ENCODE assay signal across 8 cellular contexts in genomic region chr11:67382481-67383136, GRCh38. TPM values are rescaled to one million over a fixed set of nuclear protein-coding genes. Genes with fewer than 3 reads are reported as not detected.
DNase-seq lines count a peak whose midpoint lies in the region; ATAC-seq and TF ChIP-seq lines count a peak whose summit lies in the region.

No MANE protein-coding gene starts in this region.

- no peak overlapping the region for H3K4me3 ChIP-seq in IMR-90 (ENCODE audit: insufficient read depth, low read depth, low read length)
- H3K4me3 ChIP-seq in neutrophil (ENCODE audit: low read depth in 1 of 2, low read length in 1 of 2) = peak overlapping the region in 1 of 2 experiments; percentile 10
- H3K4me3 ChIP-seq in suprapubic skin = no peak overlapping the region

- no peak overlapping the region for H3K14ac ChIP-seq in IMR-90 (replicated peaks; ENCODE audit: low read depth, low read length)

- dilution Hi-C loops in IMR-90 (cut with HindIII; ENCODE audit: low sequenced_read_pairs, unreplicated experiment) = no loop called here

- no peak overlapping the region for H3K18ac ChIP-seq in IMR-90 (ENCODE audit: low read depth, low read length)

- H2AK9ac ChIP-seq in IMR-90 (replicated peaks; ENCODE audit: low read depth, low read length, poor library complexity) = peak overlapping the region; percentile 53

- no TSS peak for BruUV-seq in IMR-90 (replicated peaks; lab: Mats Ljungman, UMichigan)

- 0 out of 4 replicates have a peak, but pooled peaks cover 0 to 4% of the 10 kb centered on the region in 2 experiments for H3K79me1 ChIP-seq in IMR-90 (ENCODE audit: low read depth in 1 of 2, low read length in 2 of 2)

- H3K9me1 ChIP-seq in IMR-90 (ENCODE audit: insufficient read depth, low read length) = peaks cover 8% of the 10 kb centered on the region

- POLR2A ChIA-PET in IMR-90 (lab: Charles Lee; ENCODE audit: unreplicated experiment) = interaction anchor here (0.6 kb wide), 1 partner anchor 31 kb away, joined by 4 read pairs; no protein-coding TSS in a partner anchor

- H3K4me1 ChIP-seq in IMR-90 (ENCODE audit: control insufficient read depth, insufficient read depth, low read length) = peaks cover 20% of the 10 kb centered on the region
- peaks cover 41% of the 10 kb centered on the region in 2 experiments for H3K4me1 ChIP-seq in neutrophil (ENCODE audit: control insufficient read depth in 1 of 2, insufficient read depth in 1 of 2, low read depth in 1 of 2, low read length in 1 of 2)
- H3K4me1 ChIP-seq in suprapubic skin = peaks cover 39% of the 10 kb centered on the region

- H3K36me3 Mint-ChIP-seq in activated T-helper 1 cell treated with anti-CD3 and anti-CD28 coated beads, Interleukin-12 subunit alpha, Interleukin-12 subunit beta, Interleukin-2, Interleukin-4 antibody, amounts not matched to agents 30 ng/mL and 10 ng/mL and 1 ng/mL, durations not matched to agents 14 hours and 24 hours and 36 hours (ENCODE audit: low read depth) = peaks cover 2% of the 10 kb centered on the region

- H2AFZ ChIP-seq in IMR-90 (replicated peaks; ENCODE audit: low read length, poor library complexity) = peak overlapping the region; percentile 89

- intact Hi-C loops in IMR-90 (cut with micrococcal nuclease) = loop anchor here (1.0 to 2.0 kb wide), 4 partner anchors 25 to 120 kb away; no protein-coding TSS in a partner anchor
- intact Hi-C loops in activated T-helper 1 cell treated with anti-CD3 and anti-CD28 coated beads, Interleukin-12 subunit alpha, Interleukin-12 subunit beta, Interleukin-2, Interleukin-4 antibody, amounts not matched to agents 30 ng/mL and 10 ng/mL and 1 ng/mL, durations not matched to agents 14 hours and 24 hours and 36 hours (cut with micrococcal nuclease) = loop anchor here (1.0 kb wide), 6 partner anchors 9 to 301 kb away; partner anchors contain the start of genes CLCF1 and RAD9A

- peak overlapping the region in 1 of 2 experiments; percentile 61; a peak in 1 of 4 replicates for H4K8ac ChIP-seq in IMR-90 (ENCODE audit: low read depth in 2 of 2, low read length in 2 of 2)

- in situ Hi-C loops in IMR-90 (cut with MboI; ENCODE audit: low sequenced_read_pairs) = loop anchor here (5.0 kb wide), 1 partner anchor 120 kb away; no protein-coding TSS in a partner anchor

- H2BK120ac ChIP-seq in IMR-90 (ENCODE audit: low read depth, low read length) = no peak overlapping the region; the same call in 1 of the 2 replicates

- H3K27me3 Mint-ChIP-seq in activated T-helper 1 cell treated with anti-CD3 and anti-CD28 coated beads, Interleukin-12 subunit alpha, Interleukin-12 subunit beta, Interleukin-2, Interleukin-4 antibody, amounts not matched to agents 30 ng/mL and 10 ng/mL and 1 ng/mL, durations not matched to agents 14 hours and 24 hours and 36 hours (ENCODE audit: insufficient read depth) = peaks cover 38% of the 10 kb centered on the region

- H3K9ac ChIP-seq in IMR-90 (ENCODE audit: low read depth, low read length) = no peak overlapping the region

- no peak overlapping the region for H3K23ac ChIP-seq in IMR-90 (ENCODE audit: low read depth, low read length)

- H3K9me3 ChIP-seq in IMR-90 (ENCODE audit: control insufficient read depth, insufficient read depth, low read length) (no peaks in the 10 kb centered on the region), neutrophil (no peaks in the 10 kb centered on the region), suprapubic skin (no peaks in the 10 kb centered on the region)

- no peaks in the 10 kb centered on the region for H3K36me3 ChIP-seq in IMR-90 (ENCODE audit: control insufficient read depth, insufficient read depth, low read length)
- H3K36me3 ChIP-seq in neutrophil = no peaks in the 10 kb centered on the region
- H3K36me3 ChIP-seq in suprapubic skin = no peaks in the 10 kb centered on the region

- TF ChIP-seq POLR2A in IMR-90 (IDR thresholded peaks at IDR 0.05; ENCODE audit: low read depth, low read length) (0 out of 2 replicates have a peak, but pooled peaks have one; percentile 48), suprapubic skin (IDR thresholded peaks at IDR 0.05) (no peak)

- H4K91ac ChIP-seq in IMR-90 (ENCODE audit: insufficient read depth, low read depth, low read length) = peak overlapping the region; percentile 60

- TF ChIP-seq CTCF in GM10266 (IDR thresholded peaks at IDR 0.05; ENCODE audit: control insufficient read depth, insufficient read depth, low read depth, missing control alignments) (peak; percentile 93), IMR-90 (conservative IDR thresholded peaks at IDR 0.05; ENCODE audit: low read depth, low read length) (peak; percentile 97), neutrophil (IDR thresholded peaks at IDR 0.05) (peak; percentile 97), suprapubic skin (IDR thresholded peaks at IDR 0.05) (peak; percentile 90 to 96)

- H3K27ac ChIP-seq in IMR-90 (ENCODE audit: insufficient read depth, low read length) (no peak overlapping the region), neutrophil (peak overlapping the region; percentile 84), suprapubic skin (no peak overlapping the region)

- no peak overlapping the region for H3K4me3 Mint-ChIP-seq in activated T-helper 1 cell treated with anti-CD3 and anti-CD28 coated beads, Interleukin-12 subunit alpha, Interleukin-12 subunit beta, Interleukin-2, Interleukin-4 antibody, amounts not matched to agents 30 ng/mL and 10 ng/mL and 1 ng/mL, durations not matched to agents 14 hours and 24 hours and 36 hours

- WGBS in IMR-90 (ENCODE audit: extremely low coverage in 2 of 2, insufficient read length in 1 of 2), 2 experiments = 0% methylated on average over 1 of the region's 12 CpGs; no CpG with 5 or more reads in 1 of the 2 experiments
- WGBS in suprapubic skin = 36% methylated on average over 10 of the region's 12 CpGs

- TF ChIP-seq EP300 in suprapubic skin (IDR thresholded peaks at IDR 0.05) = no peak

- peak overlapping the region; percentile 81; the same call in 1 of the 2 replicates for H2AK5ac ChIP-seq in IMR-90 (ENCODE audit: low read depth, low read length)

- TF ChIP-seq RAD21 in IMR-90 (IDR thresholded peaks at IDR 0.05; ENCODE audit: low read length) = peak; percentile 99

- H3K27ac Mint-ChIP-seq in activated T-helper 1 cell treated with anti-CD3 and anti-CD28 coated beads, Interleukin-12 subunit alpha, Interleukin-12 subunit beta, Interleukin-2, Interleukin-4 antibody, amounts not matched to agents 30 ng/mL and 10 ng/mL and 1 ng/mL, durations not matched to agents 14 hours and 24 hours and 36 hours = no peak overlapping the region

- peaks cover 5% of the 10 kb centered on the region for H3K4me1 Mint-ChIP-seq in activated T-helper 1 cell treated with anti-CD3 and anti-CD28 coated beads, Interleukin-12 subunit alpha, Interleukin-12 subunit beta, Interleukin-2, Interleukin-4 antibody, amounts not matched to agents 30 ng/mL and 10 ng/mL and 1 ng/mL, durations not matched to agents 14 hours and 24 hours and 36 hours (ENCODE audit: low read depth)

- H2BK20ac ChIP-seq in IMR-90 (ENCODE audit: low read depth, low read length) = peak overlapping the region; percentile 63; the same call in 1 of the 2 replicates

- CTCF ChIA-PET in IMR-90 (lab: Yijun Ruan, JAX) = interaction anchor here (0.5 to 7.8 kb wide), 13 partner anchors 9 to 203 kb away, joined by 3 to 128 read pairs (median 6); partner anchors contain the start of genes POLD4, RAD9A and SSH3

- ATAC-seq in IMR-90 (ENCODE audit: low read depth) (peak; percentile 88), HG03520 (IDR thresholded peaks at IDR 0.05; ENCODE audit: unreplicated experiment) (no peak)

- DNase-seq in GM10266 (ENCODE audit: extremely low spot score) (peak; percentile 82), IMR-90 (peak; percentile 69), RKO (ENCODE audit: low spot score) (peak; percentile 77), fibroblast of peridontal ligament (ENCODE audit: extremely low read depth) (peak; percentile 79), suprapubic skin (ENCODE audit: low spot score in 2 of 2) (peak; percentile 90 to 92)
- peak; percentile 74 for DNase-seq in activated T-helper 1 cell treated with anti-CD3 and anti-CD28 coated beads, Interleukin-12 subunit alpha, Interleukin-12 subunit beta, Interleukin-2, Interleukin-4 antibody, amounts not matched to agents 30 ng/mL and 10 ng/mL and 1 ng/mL, durations not matched to agents 14 hours and 24 hours and 36 hours (ENCODE audit: low spot score)

- H3K4ac ChIP-seq in IMR-90 (ENCODE audit: low read depth, low read length) = peak overlapping the region; percentile 66; the same call in 1 of the 2 replicates

- no peak overlapping the region for H4K5ac ChIP-seq in IMR-90 (ENCODE audit: low read depth, low read length)

- no peaks in the 10 kb centered on the region for H4K20me1 ChIP-seq in IMR-90 (ENCODE audit: insufficient read depth, low read length)

- H3K56ac ChIP-seq in IMR-90 (ENCODE audit: extremely low read depth, insufficient read depth, low read length) = no peak overlapping the region

- H3K4me2 ChIP-seq in IMR-90 (ENCODE audit: low read depth, low read length) = no peak overlapping the region

- H3K27me3 ChIP-seq in IMR-90 (ENCODE audit: control insufficient read depth, insufficient read depth, low read length) (no peaks in the 10 kb centered on the region; the same call in 1 of the 2 replicates), neutrophil (peaks cover 4% of the 10 kb centered on the region), suprapubic skin (no peaks in the 10 kb centered on the region)

- no peak overlapping the region for H2BK15ac ChIP-seq in IMR-90 (ENCODE audit: low read depth, low read length)

- H3K9me3 Mint-ChIP-seq in activated T-helper 1 cell treated with anti-CD3 and anti-CD28 coated beads, Interleukin-12 subunit alpha, Interleukin-12 subunit beta, Interleukin-2, Interleukin-4 antibody, amounts not matched to agents 30 ng/mL and 10 ng/mL and 1 ng/mL, durations not matched to agents 14 hours and 24 hours and 36 hours = no peaks in the 10 kb centered on the region

- H2BK5ac ChIP-seq in IMR-90 (ENCODE audit: low read depth, low read length, poor library complexity, severe bottlenecking) = no peak overlapping the region

RNA-seq across cellular contexts. Expression of gene RAD9A, which starts 9.2 kb away (rescaled TPM):
- total RNA-seq in IMR-90 (2012; rRNA removed) (1.9 and 2.0 TPM in 2 replicates), suprapubic skin (10 to 100 TPM; 24.1 to 86.9 (median 28.5) TPM)
- 10.3 and 12.6 TPM in 2 replicates for polyA plus RNA-seq in IMR-90 (2012; rRNA removed)
- 8.4 and 12.7 TPM in 2 replicates for polyA plus RNA-seq in IMR-90 (2012; cell fraction: cytosol; rRNA removed)
- polyA plus RNA-seq in IMR-90 (2012; cell fraction: nucleus; rRNA removed; ENCODE audit: low replicate concordance) = 53.4 and 98.2 TPM in 2 replicates
- 30.7 and 31.6 TPM in 2 replicates for total RNA-seq in activated T-helper 1 cell treated with anti-CD3 and anti-CD28 coated beads, Interleukin-12 subunit alpha, Interleukin-12 subunit beta, Interleukin-2, Interleukin-4 antibody, amounts not matched to agents 30 ng/mL and 10 ng/mL and 1 ng/mL, durations not matched to agents 14 hours and 24 hours and 36 hours

RNA-seq across cellular contexts. Expression of gene CLCF1, which starts 9.2 kb away (rescaled TPM):
- total RNA-seq in IMR-90 (2012; rRNA removed) (5.0 and 5.6 TPM in 2 replicates), suprapubic skin (1 to 10 TPM; 2.7 to 5.5 (median 4.0) TPM)
- 27.8 and 34.4 TPM in 2 replicates for polyA plus RNA-seq in IMR-90 (2012; rRNA removed)
- polyA plus RNA-seq in IMR-90 (2012; cell fraction: cytosol; rRNA removed) = 20.6 and 36.3 TPM in 2 replicates
- polyA plus RNA-seq in IMR-90 (2012; cell fraction: nucleus; rRNA removed; ENCODE audit: low replicate concordance) = 61.2 and 132 TPM in 2 replicates
- 0.64 and 0.73 TPM in 2 replicates for total RNA-seq in activated T-helper 1 cell treated with anti-CD3 and anti-CD28 coated beads, Interleukin-12 subunit alpha, Interleukin-12 subunit beta, Interleukin-2, Interleukin-4 antibody, amounts not matched to agents 30 ng/mL and 10 ng/mL and 1 ng/mL, durations not matched to agents 14 hours and 24 hours and 36 hours

RNA-seq across cellular contexts. Expression of gene PPP1CA, which starts 19.0 kb away (rescaled TPM):
- total RNA-seq in IMR-90 (2012; rRNA removed) (294 and 313 TPM in 2 replicates), suprapubic skin (100 to 1,000 TPM in 3 of 4 donors, 10 to 100 TPM in 1; 75.6 to 158 (median 121) TPM)
- polyA plus RNA-seq in IMR-90 (2012; rRNA removed) = 228 and 260 TPM in 2 replicates
- 268 and 304 TPM in 2 replicates for polyA plus RNA-seq in IMR-90 (2012; cell fraction: cytosol; rRNA removed)
- polyA plus RNA-seq in IMR-90 (2012; cell fraction: nucleus; rRNA removed; ENCODE audit: low replicate concordance) = 122 and 203 TPM in 2 replicates
- 260 and 263 TPM in 2 replicates for total RNA-seq in activated T-helper 1 cell treated with anti-CD3 and anti-CD28 coated beads, Interleukin-12 subunit alpha, Interleukin-12 subunit beta, Interleukin-2, Interleukin-4 antibody, amounts not matched to agents 30 ng/mL and 10 ng/mL and 1 ng/mL, durations not matched to agents 14 hours and 24 hours and 36 hours

RNA-seq across cellular contexts. Expression of gene TBC1D10C, which starts 21.3 kb away (rescaled TPM):
- total RNA-seq in IMR-90 (2012; rRNA removed) (under 0.01 and 0.18 TPM in 2 replicates), suprapubic skin (under 1 TPM; 0.26 to 0.64 (median 0.52) TPM)
- 0.07 and 0.11 TPM in 2 replicates for polyA plus RNA-seq in IMR-90 (2012; rRNA removed)
- 0.09 and 0.12 TPM in 2 replicates for polyA plus RNA-seq in IMR-90 (2012; cell fraction: cytosol; rRNA removed)
- polyA plus RNA-seq in IMR-90 (2012; cell fraction: nucleus; rRNA removed; ENCODE audit: low replicate concordance) = 0.44 and 0.94 TPM in 2 replicates
- total RNA-seq in activated T-helper 1 cell treated with anti-CD3 and anti-CD28 coated beads, Interleukin-12 subunit alpha, Interleukin-12 subunit beta, Interleukin-2, Interleukin-4 antibody, amounts not matched to agents 30 ng/mL and 10 ng/mL and 1 ng/mL, durations not matched to agents 14 hours and 24 hours and 36 hours = 131 and 135 TPM in 2 replicates

RNA-seq across cellular contexts. Expression of gene POLD4, which starts 29.3 kb away (rescaled TPM):
- total RNA-seq in IMR-90 (2012; rRNA removed) (40.8 and 46.4 TPM in 2 replicates), suprapubic skin (10 to 100 TPM; 54.5 to 75.7 (median 65.0) TPM)
- polyA plus RNA-seq in IMR-90 (2012; rRNA removed) = 133 and 152 TPM in 2 replicates
- polyA plus RNA-seq in IMR-90 (2012; cell fraction: cytosol; rRNA removed) = 252 and 358 TPM in 2 replicates
- 170 and 292 TPM in 2 replicates for polyA plus RNA-seq in IMR-90 (2012; cell fraction: nucleus; rRNA removed; ENCODE audit: low replicate concordance)
- 36.7 and 39.8 TPM in 2 replicates for total RNA-seq in activated T-helper 1 cell treated with anti-CD3 and anti-CD28 coated beads, Interleukin-12 subunit alpha, Interleukin-12 subunit beta, Interleukin-2, Interleukin-4 antibody, amounts not matched to agents 30 ng/mL and 10 ng/mL and 1 ng/mL, durations not matched to agents 14 hours and 24 hours and 36 hours
